ENCODE assay signal across 10 cellular contexts in the genomic region with DNA sequence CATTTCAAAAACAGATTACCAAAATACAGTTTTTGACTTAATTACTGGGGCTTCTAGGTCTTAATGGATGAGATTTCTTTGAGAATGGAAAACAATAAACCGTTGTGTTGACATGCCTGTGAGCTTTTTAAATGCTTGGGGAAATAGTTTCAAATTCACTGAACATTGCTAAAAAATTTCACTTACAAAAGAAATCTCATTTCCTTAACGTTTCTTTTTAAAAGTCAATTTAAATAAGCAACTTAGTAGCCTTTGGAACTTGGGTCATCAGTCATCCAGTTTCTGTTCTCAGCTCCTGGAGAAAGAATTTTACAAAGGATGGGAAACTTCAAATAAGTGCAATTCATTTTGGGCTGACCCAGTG. TPM values are rescaled to one million over a fixed set of nuclear protein-coding genes. Genes with fewer than 3 reads are reported as not detected.
A peak's percentile ranks its signal among the peaks of the same experiment; 100 is the strongest.
DNase-seq lines count a peak whose midpoint lies in the region; ATAC-seq and TF ChIP-seq lines count a peak whose summit lies in the region.
"Had no signal": no experiment of that assay in that cellular context is flagged by ENCODE, and none has a peak within 500 bp of the region (broad histone marks: within the 10 kb centered on the region; RNA-seq: fewer than 3 reads in every experiment).

No MANE protein-coding gene starts in this region.

- H3K27ac ChIP-seq in HEK293 (ENCODE audit: extremely low read depth, low read depth, low read length): peak overlapping the region; percentile 100

- POLR2A ChIA-PET in HEK293 (lab: Yijun Ruan, JAX): interaction anchor here (0.6 kb wide), 2 partner anchors 147 to 1212 kb away, joined by 3 read pairs; no protein-coding TSS in a partner anchor

- no peaks in the 10 kb centered on the region for H3K9me3 ChIP-seq in HEK293 (ENCODE audit: control insufficient read depth, insufficient read depth, low read depth, low read length)

- intact Hi-C loops in activated T-helper 1 cell treated with anti-CD3 and anti-CD28 coated beads, Interleukin-12 subunit alpha, Interleukin-12 subunit beta, Interleukin-2, Interleukin-4 antibody, amounts not matched to agents 30 ng/mL and 10 ng/mL and 1 ng/mL, durations not matched to agents 14 hours and 24 hours and 36 hours (cut with micrococcal nuclease): no loop called here
- intact Hi-C loops in sciatic nerve (cut with DNase I): no loop called here

- TF ChIP-seq CTCF in HEK293 (tag by site-specific recombination; IDR thresholded peaks at IDR 0.05): no peak

- ATAC-seq in stimulated activated effector memory CD8-positive, alpha-beta T cell treated with anti-CD3 and anti-CD28 coated beads, Interleukin-12 subunit alpha, Interleukin-12 subunit beta, amount 100 ng/mL, for 72 hours: no peak
- ATAC-seq in HG02623 (IDR thresholded peaks at IDR 0.05; ENCODE audit: unreplicated experiment) (no peak), sciatic nerve (no peak)

- H3K36me3 ChIP-seq in HEK293 (ENCODE audit: control insufficient read depth in 2 of 2, insufficient read depth in 1 of 2, low read length in 2 of 2): peaks cover 16 to 56% of the 10 kb centered on the region in 2 experiments

- H3K4me1 ChIP-seq in HEK293 (ENCODE audit: control insufficient read depth, insufficient read depth, low read length): peaks cover 37% of the 10 kb centered on the region

- peaks cover 62% of the 10 kb centered on the region for H3K4me1 Mint-ChIP-seq in activated T-helper 1 cell treated with anti-CD3 and anti-CD28 coated beads, Interleukin-12 subunit alpha, Interleukin-12 subunit beta, Interleukin-2, Interleukin-4 antibody, amounts not matched to agents 30 ng/mL and 10 ng/mL and 1 ng/mL, durations not matched to agents 14 hours and 24 hours and 36 hours (ENCODE audit: low read depth)
- H3K4me1 Mint-ChIP-seq in stimulated activated effector memory CD8-positive, alpha-beta T cell treated with anti-CD3 and anti-CD28 coated beads, Interleukin-12 subunit alpha, Interleukin-12 subunit beta, amount 100 ng/mL, for 72 hours: peaks cover 61% of the 10 kb centered on the region

- DNase-seq in activated T-helper 1 cell treated with anti-CD3 and anti-CD28 coated beads, Interleukin-12 subunit alpha, Interleukin-12 subunit beta, Interleukin-2, Interleukin-4 antibody, amounts not matched to agents 30 ng/mL and 10 ng/mL and 1 ng/mL, durations not matched to agents 14 hours and 24 hours and 36 hours (ENCODE audit: low spot score): no peak
- DNase-seq in stimulated activated effector memory CD8-positive, alpha-beta T cell treated with anti-CD3 and anti-CD28 coated beads, Interleukin-12 subunit alpha, Interleukin-12 subunit beta, amount 100 ng/mL, for 72 hours (ENCODE audit: low spot score in 2 of 2): no peak
- no peak for DNase-seq in sciatic nerve (ENCODE audit: low spot score)
- no peak for DNase-seq in AG20443 (ENCODE audit: low spot score)
- no peak for DNase-seq in activated CD8-positive, alpha-beta memory T cell treated with anti-CD3 and anti-CD28 coated beads, Interleukin-2, amount 50 U/mL, for 48 hours
- DNase-seq: activated effector memory CD4-positive, alpha-beta T cell treated with Interleukin-2 at 50 U/mL for 16 hours; NCI-H1930 had no signal

- H3K27ac Mint-ChIP-seq in activated T-helper 1 cell treated with anti-CD3 and anti-CD28 coated beads, Interleukin-12 subunit alpha, Interleukin-12 subunit beta, Interleukin-2, Interleukin-4 antibody, amounts not matched to agents 30 ng/mL and 10 ng/mL and 1 ng/mL, durations not matched to agents 14 hours and 24 hours and 36 hours: peak overlapping the region; percentile 99
- H3K27ac Mint-ChIP-seq in stimulated activated effector memory CD8-positive, alpha-beta T cell treated with anti-CD3 and anti-CD28 coated beads, Interleukin-12 subunit alpha, Interleukin-12 subunit beta, amount 100 ng/mL, for 72 hours: peak overlapping the region; percentile 100

- peak overlapping the region; percentile 92 for H3K4me3 Mint-ChIP-seq in activated T-helper 1 cell treated with anti-CD3 and anti-CD28 coated beads, Interleukin-12 subunit alpha, Interleukin-12 subunit beta, Interleukin-2, Interleukin-4 antibody, amounts not matched to agents 30 ng/mL and 10 ng/mL and 1 ng/mL, durations not matched to agents 14 hours and 24 hours and 36 hours
- H3K4me3 Mint-ChIP-seq in stimulated activated effector memory CD8-positive, alpha-beta T cell treated with anti-CD3 and anti-CD28 coated beads, Interleukin-12 subunit alpha, Interleukin-12 subunit beta, amount 100 ng/mL, for 72 hours: peak overlapping the region; percentile 95

- H3K27me3 Mint-ChIP-seq in activated T-helper 1 cell treated with anti-CD3 and anti-CD28 coated beads, Interleukin-12 subunit alpha, Interleukin-12 subunit beta, Interleukin-2, Interleukin-4 antibody, amounts not matched to agents 30 ng/mL and 10 ng/mL and 1 ng/mL, durations not matched to agents 14 hours and 24 hours and 36 hours (ENCODE audit: insufficient read depth): no peaks in the 10 kb centered on the region

- CTCF ChIA-PET in HEK293 (lab: Yijun Ruan, JAX): interaction anchor here (0.6 to 1.7 kb wide), 3 partner anchors 30 to 343 kb away, joined by 3 to 4 read pairs (median 4); no protein-coding TSS in a partner anchor

- H3K4me3 ChIP-seq in HEK293 (ENCODE audit: low read depth, low read length): no peak overlapping the region
- peak overlapping the region; percentile 95 for H3K4me3 ChIP-seq in iPS-11a (ENCODE audit: low read depth, low read length)

- H3K9me3 Mint-ChIP-seq in activated T-helper 1 cell treated with anti-CD3 and anti-CD28 coated beads, Interleukin-12 subunit alpha, Interleukin-12 subunit beta, Interleukin-2, Interleukin-4 antibody, amounts not matched to agents 30 ng/mL and 10 ng/mL and 1 ng/mL, durations not matched to agents 14 hours and 24 hours and 36 hours: no peaks in the 10 kb centered on the region
- no peaks in the 10 kb centered on the region for H3K9me3 Mint-ChIP-seq in stimulated activated effector memory CD8-positive, alpha-beta T cell treated with anti-CD3 and anti-CD28 coated beads, Interleukin-12 subunit alpha, Interleukin-12 subunit beta, amount 100 ng/mL, for 72 hours

- peaks cover 34% of the 10 kb centered on the region for H3K36me3 Mint-ChIP-seq in activated T-helper 1 cell treated with anti-CD3 and anti-CD28 coated beads, Interleukin-12 subunit alpha, Interleukin-12 subunit beta, Interleukin-2, Interleukin-4 antibody, amounts not matched to agents 30 ng/mL and 10 ng/mL and 1 ng/mL, durations not matched to agents 14 hours and 24 hours and 36 hours (ENCODE audit: low read depth)
- H3K36me3 Mint-ChIP-seq in stimulated activated effector memory CD8-positive, alpha-beta T cell treated with anti-CD3 and anti-CD28 coated beads, Interleukin-12 subunit alpha, Interleukin-12 subunit beta, amount 100 ng/mL, for 72 hours: peaks cover 78% of the 10 kb centered on the region

TF ChIP-seq in HEK293, 187 proteins besides CTCF, POLR2A, EP300 and RAD21 (continues in another document):
- TF ChIP-seq ZNF660 (tag by site-specific recombination; IDR thresholded peaks at IDR 0.05): peak; percentile 18; the same call in 1 of the 2 replicates
- no peak for TF ChIP-seq KLF7 (tag by site-specific recombination; IDR thresholded peaks at IDR 0.05; ENCODE audit: borderline replicate concordance)
- no peak for TF ChIP-seq ZNF514 (tag by site-specific recombination; IDR thresholded peaks at IDR 0.05)
- TF ChIP-seq GLIS2 (tag by site-specific recombination; IDR thresholded peaks at IDR 0.05): no peak
- no peak for TF ChIP-seq ZSCAN16 (tag by site-specific recombination; IDR thresholded peaks at IDR 0.05)
- TF ChIP-seq ZIC2 (tag by site-specific recombination; IDR thresholded peaks at IDR 0.05): no peak
- TF ChIP-seq ZNF664 (tag by site-specific recombination; IDR thresholded peaks at IDR 0.05): peak; percentile 52; the same call in 1 of the 2 replicates
- TF ChIP-seq, protein P1, sequence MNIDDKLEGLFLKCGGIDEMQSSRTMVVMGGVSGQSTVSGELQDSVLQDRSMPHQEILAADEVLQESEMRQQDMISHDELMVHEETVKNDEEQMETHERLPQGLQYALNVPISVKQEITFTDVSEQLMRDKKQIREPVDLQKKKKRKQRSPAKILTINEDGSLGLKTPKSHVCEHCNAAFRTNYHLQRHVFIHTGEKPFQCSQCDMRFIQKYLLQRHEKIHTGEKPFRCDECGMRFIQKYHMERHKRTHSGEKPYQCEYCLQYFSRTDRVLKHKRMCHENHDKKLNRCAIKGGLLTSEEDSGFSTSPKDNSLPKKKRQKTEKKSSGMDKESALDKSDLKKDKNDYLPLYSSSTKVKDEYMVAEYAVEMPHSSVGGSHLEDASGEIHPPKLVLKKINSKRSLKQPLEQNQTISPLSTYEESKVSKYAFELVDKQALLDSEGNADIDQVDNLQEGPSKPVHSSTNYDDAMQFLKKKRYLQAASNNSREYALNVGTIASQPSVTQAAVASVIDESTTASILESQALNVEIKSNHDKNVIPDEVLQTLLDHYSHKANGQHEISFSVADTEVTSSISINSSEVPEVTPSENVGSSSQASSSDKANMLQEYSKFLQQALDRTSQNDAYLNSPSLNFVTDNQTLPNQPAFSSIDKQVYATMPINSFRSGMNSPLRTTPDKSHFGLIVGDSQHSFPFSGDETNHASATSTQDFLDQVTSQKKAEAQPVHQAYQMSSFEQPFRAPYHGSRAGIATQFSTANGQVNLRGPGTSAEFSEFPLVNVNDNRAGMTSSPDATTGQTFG (tag by site-specific recombination; IDR thresholded peaks at IDR 0.05; ENCODE audit: borderline replicate concordance): no peak
- no peak for TF ChIP-seq ZNF112 (tag by site-specific recombination; IDR thresholded peaks at IDR 0.05)
- no peak for TF ChIP-seq ZBTB21 (tag by site-specific recombination; IDR thresholded peaks at IDR 0.05)
- TF ChIP-seq ZNF350 (tag by site-specific recombination; IDR thresholded peaks at IDR 0.05): no peak
- TF ChIP-seq, protein P2, sequence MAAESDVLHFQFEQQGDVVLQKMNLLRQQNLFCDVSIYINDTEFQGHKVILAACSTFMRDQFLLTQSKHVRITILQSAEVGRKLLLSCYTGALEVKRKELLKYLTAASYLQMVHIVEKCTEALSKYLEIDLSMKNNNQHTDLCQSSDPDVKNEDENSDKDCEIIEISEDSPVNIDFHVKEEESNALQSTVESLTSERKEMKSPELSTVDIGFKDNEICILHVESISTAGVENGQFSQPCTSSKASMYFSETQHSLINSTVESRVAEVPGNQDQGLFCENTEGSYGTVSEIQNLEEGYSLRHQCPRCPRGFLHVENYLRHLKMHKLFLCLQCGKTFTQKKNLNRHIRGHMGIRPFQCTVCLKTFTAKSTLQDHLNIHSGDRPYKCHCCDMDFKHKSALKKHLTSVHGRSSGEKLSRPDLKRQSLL (tag by site-specific recombination; IDR thresholded peaks at IDR 0.05): no peak

RNA-seq across cellular contexts. Expression of a gene that starts 4.4 kb away (rescaled TPM):
- 111 and 114 TPM in 2 replicates for total RNA-seq in activated T-helper 1 cell treated with anti-CD3 and anti-CD28 coated beads, Interleukin-12 subunit alpha, Interleukin-12 subunit beta, Interleukin-2, Interleukin-4 antibody, amounts not matched to agents 30 ng/mL and 10 ng/mL and 1 ng/mL, durations not matched to agents 14 hours and 24 hours and 36 hours
- total RNA-seq in sciatic nerve: 50.4 TPM

RNA-seq across cellular contexts. Expression of a gene that starts 21.5 kb away (rescaled TPM):
- total RNA-seq in activated T-helper 1 cell treated with anti-CD3 and anti-CD28 coated beads, Interleukin-12 subunit alpha, Interleukin-12 subunit beta, Interleukin-2, Interleukin-4 antibody, amounts not matched to agents 30 ng/mL and 10 ng/mL and 1 ng/mL, durations not matched to agents 14 hours and 24 hours and 36 hours: 141 and 142 TPM in 2 replicates
- 41.8 TPM for total RNA-seq in sciatic nerve
